In the genomic region with DNA sequence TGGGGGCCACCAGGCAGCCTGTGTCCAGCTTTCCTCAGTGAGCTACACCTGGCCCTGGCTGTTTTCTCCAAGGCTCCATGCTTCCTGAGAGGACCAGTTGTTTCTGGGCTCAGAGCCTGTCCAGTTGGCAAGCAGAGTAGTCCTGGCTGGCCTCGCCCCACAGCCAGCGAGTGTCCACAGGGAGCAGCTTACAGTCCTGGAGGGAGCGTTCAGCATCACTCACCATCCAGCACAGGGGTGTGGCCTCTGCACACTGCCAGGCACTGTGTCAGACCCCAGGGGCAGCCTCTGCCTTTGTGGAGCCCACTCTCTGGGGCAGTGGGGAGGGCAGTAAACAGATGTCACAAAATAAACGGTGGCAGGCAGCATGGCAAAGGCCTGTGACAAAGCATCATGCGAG, we compare ENCODE assay signal across 19 cellular contexts. TPM values are rescaled to one million over a fixed set of nuclear protein-coding genes. Genes with fewer than 3 reads are reported as not detected.
"Had no signal": no experiment of that assay in that cellular context is flagged by ENCODE, and none has a peak within 500 bp of the region (broad histone marks: within the 10 kb centered on the region; RNA-seq: fewer than 3 reads in every experiment).

No MANE protein-coding gene starts in this region.

- DNase-seq: activated CD4-positive, alpha-beta memory T cell treated with anti-CD3 and anti-CD28 coated beads, Interleukin-2, amount 10 ng/mL, durations not matched to agents 7 days and 5 days; activated CD4-positive, alpha-beta T cell treated with anti-CD3 and anti-CD28 coated beads for 4 hours; activated effector memory CD4-positive, alpha-beta T cell treated with anti-CD3 and anti-CD28 coated beads, Interleukin-2, amount 50 U/mL, for 16 hours; activated T-cell treated with anti-CD3 and anti-CD28 coated beads, Interleukin-2, amount 50 U/mL, for 4 hours; central memory CD4-positive, alpha-beta T cell; foreskin fibroblast; immature natural killer cell; occipital lobe; stimulated activated CD4-positive, alpha-beta T cell treated with anti-CD3 and anti-CD28 coated beads, Interleukin-1b, Interleukin-23, amount 100 ng/mL, for 48 hours; SW 1271; thyroid gland; uterus had no signal

- H3K27ac Mint-ChIP-seq: activated CD4-positive, alpha-beta memory T cell treated with anti-CD3 and anti-CD28 coated beads, Interleukin-2, amount 10 ng/mL, durations not matched to agents 7 days and 5 days; activated naive CD4-positive, alpha-beta T cell treated with anti-CD3 and anti-CD28 coated beads, Interleukin-2, amount 50 U/mL, for 24 hours; immature natural killer cell; nephron; stimulated activated memory B cell treated with anti-CD40 and anti-IgM and Interleukin-4, amounts not matched to agents 10 μg/mL and 1 μg/mL and 100 μg/mL, for 72 hours; WTC11 had no signal

- H3K27me3 Mint-ChIP-seq: activated CD4-positive, alpha-beta memory T cell treated with anti-CD3 and anti-CD28 coated beads, Interleukin-2, amount 10 ng/mL, durations not matched to agents 7 days and 5 days; activated naive CD4-positive, alpha-beta T cell treated with anti-CD3 and anti-CD28 coated beads, Interleukin-2, amount 50 U/mL, for 24 hours had no signal

- H3K9me3 Mint-ChIP-seq: activated CD4-positive, alpha-beta memory T cell treated with anti-CD3 and anti-CD28 coated beads, Interleukin-2, amount 10 ng/mL, durations not matched to agents 7 days and 5 days; activated naive CD4-positive, alpha-beta T cell treated with anti-CD3 and anti-CD28 coated beads, Interleukin-2, amount 50 U/mL, for 24 hours; activated T-cell treated with anti-CD3 and anti-CD28 coated beads, Interleukin-2, amount 50 U/mL, for 4 hours; immature natural killer cell; nephron; stimulated activated memory B cell treated with anti-CD40 and anti-IgM and Interleukin-4, amounts not matched to agents 10 μg/mL and 1 μg/mL and 100 μg/mL, for 72 hours; WTC11 had no signal

- H3K4me1 Mint-ChIP-seq: activated CD4-positive, alpha-beta memory T cell treated with anti-CD3 and anti-CD28 coated beads, Interleukin-2, amount 10 ng/mL, durations not matched to agents 7 days and 5 days; activated naive CD4-positive, alpha-beta T cell treated with anti-CD3 and anti-CD28 coated beads, Interleukin-2, amount 50 U/mL, for 24 hours; immature natural killer cell; nephron; stimulated activated memory B cell treated with anti-CD40 and anti-IgM and Interleukin-4, amounts not matched to agents 10 μg/mL and 1 μg/mL and 100 μg/mL, for 72 hours had no signal

- H3K4me3 ChIP-seq: coronary artery, esophagus muscularis mucosa, lung, thyroid gland, uterus had no signal

- H3K27me3 ChIP-seq: esophagus muscularis mucosa, thyroid gland, uterus had no signal

- H3K36me3 ChIP-seq: uterus had no signal

- H3K4me3 Mint-ChIP-seq: activated CD4-positive, alpha-beta memory T cell treated with anti-CD3 and anti-CD28 coated beads, Interleukin-2, amount 10 ng/mL, durations not matched to agents 7 days and 5 days; activated naive CD4-positive, alpha-beta T cell treated with anti-CD3 and anti-CD28 coated beads, Interleukin-2, amount 50 U/mL, for 24 hours; activated T-cell treated with anti-CD3 and anti-CD28 coated beads, Interleukin-2, amount 50 U/mL, for 4 hours; immature natural killer cell; nephron; stimulated activated memory B cell treated with anti-CD40 and anti-IgM and Interleukin-4, amounts not matched to agents 10 μg/mL and 1 μg/mL and 100 μg/mL, for 72 hours; WTC11 had no signal

- H3K27ac ChIP-seq: coronary artery, esophagus muscularis mucosa, thyroid gland, uterus had no signal

- H3K4me1 ChIP-seq: esophagus muscularis mucosa, thyroid gland, uterus had no signal

- ATAC-seq: activated T-cell treated with anti-CD3 and anti-CD28 coated beads, Interleukin-2, amount 50 U/mL, for 4 hours; stimulated activated memory B cell treated with anti-CD40 and anti-IgM and Interleukin-4, amounts not matched to agents 10 μg/mL and 1 μg/mL and 100 μg/mL, for 72 hours; WTC11 had no signal

- H3K9me3 ChIP-seq: esophagus muscularis mucosa, thyroid gland, uterus had no signal

- H3K36me3 Mint-ChIP-seq: activated naive CD4-positive, alpha-beta T cell treated with anti-CD3 and anti-CD28 coated beads, Interleukin-2, amount 50 U/mL, for 24 hours; immature natural killer cell; stimulated activated memory B cell treated with anti-CD40 and anti-IgM and Interleukin-4, amounts not matched to agents 10 μg/mL and 1 μg/mL and 100 μg/mL, for 72 hours had no signal

RNA-seq across cellular contexts. Expression of a gene that starts 23.8 kb away (rescaled TPM):
- polyA plus RNA-seq: immature natural killer cell had no signal

RNA-seq across cellular contexts. Expression of a gene that starts 26.5 kb away (rescaled TPM):
- polyA plus RNA-seq: immature natural killer cell had no signal
